21 cellular contexts compared by ENCODE assay signal in the genomic region with DNA sequence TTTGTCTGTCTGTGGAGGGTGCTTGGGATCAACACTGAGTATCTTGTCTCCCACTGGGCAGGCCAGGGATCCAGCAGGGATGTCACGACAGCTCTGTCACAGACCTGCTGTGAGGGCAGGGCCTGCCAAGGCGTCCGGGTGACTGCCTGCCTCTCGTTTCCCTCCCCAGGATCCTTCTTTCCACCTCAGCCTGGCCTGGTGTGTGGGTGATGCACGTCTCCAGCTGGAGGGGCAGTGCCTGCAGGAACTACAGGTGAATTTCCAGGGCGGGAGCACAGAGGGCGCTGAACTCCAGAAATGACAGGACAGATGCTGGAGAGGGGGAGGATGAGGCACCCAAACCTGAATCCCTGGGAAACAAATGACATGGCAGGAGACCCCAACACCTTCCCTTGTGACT. TPM values are rescaled to one million over a fixed set of nuclear protein-coding genes. Genes with fewer than 3 reads are reported as not detected.
A peak's percentile ranks its signal among the peaks of the same experiment; 100 is the strongest.
DNase-seq lines count a peak whose midpoint lies in the region; ATAC-seq and TF ChIP-seq lines count a peak whose summit lies in the region.
"Had no signal": no experiment of that assay in that cellular context is flagged by ENCODE, and none has a peak within 500 bp of the region (broad histone marks: within the 10 kb centered on the region; RNA-seq: fewer than 3 reads in every experiment).

No MANE protein-coding gene starts in this region.

- H3K4me3 Mint-ChIP-seq in activated naive CD8-positive, alpha-beta T cell treated with anti-CD3 and anti-CD28 coated beads for 36 hours = no peak overlapping the region
- H3K4me3 Mint-ChIP-seq in nephron progenitor cell = no peak overlapping the region
- H3K4me3 Mint-ChIP-seq in osteocyte (ENCODE audit: unreplicated experiment) = no peak overlapping the region
- H3K4me3 Mint-ChIP-seq: activated naive CD4-positive, alpha-beta T cell treated with anti-CD3 and anti-CD28 coated beads for 36 hours; stimulated activated naive B cell treated with anti-CD40 and anti-IgM and Interleukin-4, amounts not matched to agents 10 μg/mL and 1 μg/mL and 100 μg/mL, for 72 hours had no signal

- ATAC-seq in Right ventricle myocardium superior (ENCODE audit: poor library complexity) (no peak), GM19328 (IDR thresholded peaks at IDR 0.05; ENCODE audit: unreplicated experiment) (no peak)
- ATAC-seq: stimulated activated naive B cell treated with anti-CD40 and anti-IgM and Interleukin-4, amounts not matched to agents 10 μg/mL and 1 μg/mL and 100 μg/mL, for 72 hours had no signal

- no peaks in the 10 kb centered on the region for H3K9me3 ChIP-seq in left ventricle myocardium inferior (replicated peaks)
- H3K9me3 ChIP-seq: colonic mucosa, tibial artery had no signal

- intact Hi-C loops in left ventricle myocardium inferior (cut with micrococcal nuclease) (no loop called here), Right ventricle myocardium superior (cut with DNase I) (loop anchor here (10.0 kb wide), 1 partner anchor 176 kb away; the partner anchor contains the start of gene CSNK2A2)

- H3K4me3 ChIP-seq in left ventricle myocardium inferior = no peak overlapping the region
- H3K4me3 ChIP-seq: colonic mucosa, tibial artery had no signal

- no peak overlapping the region for H3K27ac ChIP-seq in left ventricle myocardium inferior (replicated peaks)
- H3K27ac ChIP-seq: colonic mucosa, tibial artery had no signal

- peaks cover 22% of the 10 kb centered on the region for H3K36me3 ChIP-seq in left ventricle myocardium inferior
- H3K36me3 ChIP-seq: colonic mucosa had no signal

- DNase-seq in left ventricle myocardium inferior = peak; percentile 9
- DNase-seq in Right ventricle myocardium superior = no peak
- peak; percentile 63 for DNase-seq in NCI-H82 (lab: John Stamatoyannopoulos, UW)
- peak; percentile 58 for DNase-seq in iPS-NIHi7 (ENCODE audit: extremely low spot score)
- DNase-seq in activated naive CD8-positive, alpha-beta T cell treated with anti-CD3 and anti-CD28 coated beads for 36 hours = no peak
- DNase-seq in nephron progenitor cell = no peak
- DNase-seq in osteocyte (ENCODE audit: extremely low spot score, unreplicated experiment) = no peak
- DNase-seq: activated naive CD4-positive, alpha-beta T cell treated with anti-CD3 and anti-CD28 coated beads for 36 hours; activated T-cell treated with anti-CD3 and anti-CD28 coated beads for 4 hours; CD8-positive, alpha-beta memory T cell; colonic mucosa; NCI-H2227 treated with DMSO at 0.1 percent for 48 hours; RPMI8226; stimulated activated CD4-positive, alpha-beta T cell treated with anti-CD3 and anti-CD28 coated beads, Interleukin-15, amount 100 ng/mL, for 24 hours; stimulated activated naive B cell treated with anti-CD40 and anti-IgM and Interleukin-4, amounts not matched to agents 10 μg/mL and 1 μg/mL and 100 μg/mL, for 72 hours; tibial artery had no signal

- TF ChIP-seq CTCF in left ventricle myocardium inferior (IDR thresholded peaks at IDR 0.05; ENCODE audit: borderline replicate concordance) (no peak), nephron progenitor cell (IDR thresholded peaks at IDR 0.05) (no peak), osteocyte (IDR thresholded peaks at IDR 0.05) (no peak)

- no peaks in the 10 kb centered on the region for H3K9me3 Mint-ChIP-seq in activated naive CD8-positive, alpha-beta T cell treated with anti-CD3 and anti-CD28 coated beads for 36 hours
- H3K9me3 Mint-ChIP-seq in nephron progenitor cell (no peaks in the 10 kb centered on the region), osteocyte (ENCODE audit: unreplicated experiment) (no peaks in the 10 kb centered on the region)
- H3K9me3 Mint-ChIP-seq: activated naive CD4-positive, alpha-beta T cell treated with anti-CD3 and anti-CD28 coated beads for 36 hours; CD8-positive, alpha-beta memory T cell; stimulated activated naive B cell treated with anti-CD40 and anti-IgM and Interleukin-4, amounts not matched to agents 10 μg/mL and 1 μg/mL and 100 μg/mL, for 72 hours had no signal

- no peak overlapping the region for H3K27ac Mint-ChIP-seq in activated naive CD8-positive, alpha-beta T cell treated with anti-CD3 and anti-CD28 coated beads for 36 hours
- H3K27ac Mint-ChIP-seq in nephron progenitor cell = no peak overlapping the region
- no peak overlapping the region for H3K27ac Mint-ChIP-seq in osteocyte (ENCODE audit: unreplicated experiment)
- H3K27ac Mint-ChIP-seq: activated naive CD4-positive, alpha-beta T cell treated with anti-CD3 and anti-CD28 coated beads for 36 hours; stimulated activated naive B cell treated with anti-CD40 and anti-IgM and Interleukin-4, amounts not matched to agents 10 μg/mL and 1 μg/mL and 100 μg/mL, for 72 hours had no signal

- peaks cover 4% of the 10 kb centered on the region for H3K4me1 Mint-ChIP-seq in activated naive CD8-positive, alpha-beta T cell treated with anti-CD3 and anti-CD28 coated beads for 36 hours
- H3K4me1 Mint-ChIP-seq in nephron progenitor cell = peaks cover 22% of the 10 kb centered on the region
- peaks cover 7% of the 10 kb centered on the region for H3K4me1 Mint-ChIP-seq in osteocyte (ENCODE audit: unreplicated experiment)

- H3K4me1 ChIP-seq in left ventricle myocardium inferior = peaks cover 34% of the 10 kb centered on the region

- H3K27me3 Mint-ChIP-seq in activated naive CD8-positive, alpha-beta T cell treated with anti-CD3 and anti-CD28 coated beads for 36 hours = no peaks in the 10 kb centered on the region
- H3K27me3 Mint-ChIP-seq in nephron progenitor cell (ENCODE audit: low read depth, poor library complexity) (peaks cover 15% of the 10 kb centered on the region), osteocyte (ENCODE audit: unreplicated experiment) (no peaks in the 10 kb centered on the region)
- H3K27me3 Mint-ChIP-seq: CD8-positive, alpha-beta memory T cell had no signal

- no peaks in the 10 kb centered on the region for H3K27me3 ChIP-seq in left ventricle myocardium inferior (ENCODE audit: low read depth)
- H3K27me3 ChIP-seq: colonic mucosa, tibial artery had no signal

- no peaks in the 10 kb centered on the region for H3K36me3 Mint-ChIP-seq in activated naive CD8-positive, alpha-beta T cell treated with anti-CD3 and anti-CD28 coated beads for 36 hours
- no peaks in the 10 kb centered on the region for H3K36me3 Mint-ChIP-seq in nephron progenitor cell (ENCODE audit: low read depth)
- H3K36me3 Mint-ChIP-seq in osteocyte (ENCODE audit: unreplicated experiment) = peaks cover 8% of the 10 kb centered on the region

RNA-seq across cellular contexts. Expression of gene MMP15, which starts 6.8 kb away (rescaled TPM):
- total RNA-seq in left ventricle myocardium inferior (64.1 TPM), Right ventricle myocardium superior (55.2 TPM), osteocyte (4.9 and 5.2 TPM in 2 replicates)
- total RNA-seq in activated naive CD8-positive, alpha-beta T cell treated with anti-CD3 and anti-CD28 coated beads for 36 hours = under 1 TPM; 0.12 to 0.25 TPM

RNA-seq across cellular contexts. Expression of gene USB1, which starts 17.6 kb away (rescaled TPM):
- total RNA-seq in left ventricle myocardium inferior (35.2 TPM), Right ventricle myocardium superior (32.1 TPM), osteocyte (43.4 and 45.5 TPM in 2 replicates)
- 10 to 100 TPM; 52.6 to 54.2 TPM for total RNA-seq in activated naive CD8-positive, alpha-beta T cell treated with anti-CD3 and anti-CD28 coated beads for 36 hours

RNA-seq across cellular contexts. Expression of gene ZNF319, which starts 18.3 kb away (rescaled TPM):
- 10.0 TPM for total RNA-seq in left ventricle myocardium inferior
- 8.1 TPM for total RNA-seq in Right ventricle myocardium superior
- 1 to 10 TPM; 6.8 to 7.2 TPM for total RNA-seq in activated naive CD8-positive, alpha-beta T cell treated with anti-CD3 and anti-CD28 coated beads for 36 hours
- 11.9 and 14.9 TPM in 2 replicates for total RNA-seq in osteocyte

RNA-seq across cellular contexts. Expression of gene CNGB1, which starts 47.9 kb away (rescaled TPM):
- not detected for total RNA-seq in left ventricle myocardium inferior
- total RNA-seq in Right ventricle myocardium superior = not detected
- total RNA-seq in activated naive CD8-positive, alpha-beta T cell treated with anti-CD3 and anti-CD28 coated beads for 36 hours = not detected
- total RNA-seq in osteocyte = not detected in 2 replicates
- total RNA-seq: activated naive CD4-positive, alpha-beta T cell treated with anti-CD3 and anti-CD28 coated beads for 36 hours; CD8-positive, alpha-beta memory T cell; endothelial cell of umbilical vein; fibroblast of villous mesenchyme; G401; LHCN-M2 had no signal

Comparison
In these comparisons a context has a peak if more than half of its experiments do, and no peak if none do; other contexts are left out.
1. DNase-seq: peak in left ventricle myocardium inferior (single experiment), NCI-H82 (single experiment) and iPS-NIHi7 (single experiment); none in Right ventricle myocardium superior (single experiment), activated naive CD8-positive, alpha-beta T cell treated with anti-CD3 and anti-CD28 coated beads for 36 hours (single experiment), nephron progenitor cell (single experiment) and osteocyte (single experiment).